Comparison of ENCODE assay signal across 8 cellular contexts in the genomic region with DNA sequence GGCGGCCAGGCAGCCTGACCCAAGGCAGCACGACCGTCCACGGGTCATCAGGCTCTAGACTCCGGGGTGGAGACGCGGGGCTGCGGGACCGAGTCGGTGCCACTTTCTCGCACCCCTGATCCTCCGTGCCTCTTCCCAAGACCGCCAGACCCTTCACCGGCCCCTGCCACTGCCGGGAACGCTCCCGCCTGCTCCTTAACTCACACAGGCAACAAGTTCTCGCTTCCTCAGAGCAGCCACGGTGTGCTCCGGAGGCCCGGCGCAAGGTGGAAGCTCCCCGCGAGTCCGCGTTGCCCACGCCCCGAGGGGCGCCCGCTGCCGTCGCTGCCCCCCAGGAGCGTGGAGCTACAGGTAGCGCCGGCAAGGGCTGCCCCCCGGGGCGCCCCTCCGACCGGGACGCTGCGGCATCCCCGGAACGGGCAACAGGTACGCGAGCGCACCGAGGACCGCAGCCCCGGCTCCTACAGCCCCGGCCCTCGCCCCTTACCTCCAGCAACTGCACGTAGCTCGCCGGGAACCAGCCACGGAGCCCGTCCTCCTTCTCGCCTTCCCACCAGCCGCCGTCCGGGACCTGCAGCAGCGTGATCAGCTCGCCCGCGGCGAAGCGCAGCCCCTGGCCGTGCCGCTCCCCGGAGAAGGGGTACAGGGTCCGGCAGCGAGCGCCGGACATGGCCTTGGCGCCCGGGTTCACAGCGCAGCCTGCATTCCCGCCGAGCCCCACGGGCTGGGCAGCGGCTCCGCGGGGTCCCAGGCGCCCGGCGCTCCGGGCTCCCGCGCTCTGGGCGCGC. TPM values are rescaled to one million over a fixed set of nuclear protein-coding genes. Genes with fewer than 3 reads are reported as not detected.
DNase-seq lines count a peak whose midpoint lies in the region; ATAC-seq and TF ChIP-seq lines count a peak whose summit lies in the region.

No MANE protein-coding gene starts in this region.

- peaks cover 20% of the 10 kb centered on the region; the same call in 1 of the 2 replicates for H4K20me1 ChIP-seq in BLaER1

- H3K4me3 ChIP-seq in BLaER1 (peak overlapping the region; percentile 92), dorsolateral prefrontal cortex (peak overlapping the region; percentile 38 to 85 (median 73))

- no peak for TF ChIP-seq CTCF in dorsolateral prefrontal cortex (IDR thresholded peaks at IDR 0.05 in 54 of 56, conservative IDR thresholded peaks at IDR 0.05 in 2 of 56; ENCODE audit: low read depth in 1 of 56, partially characterized antibody in 56 of 56)

- H3K4me1 Mint-ChIP-seq in naive thymus-derived CD8-positive, alpha-beta T cell: peaks cover 3 to 25% (median 11%) of the 10 kb centered on the region in 4 donors

- intact Hi-C loops in dorsolateral prefrontal cortex (cut with DNase I): loop anchor here (2.0 to 5.0 kb wide), 2 partner anchors 71 to 76 kb away; no protein-coding TSS in a partner anchor

- peaks cover 30% of the 10 kb centered on the region for H3K4me1 ChIP-seq in BLaER1

- peak overlapping the region in 6 of 10 donors; percentile 22 to 72 (median 41) for H3K4me3 Mint-ChIP-seq in naive thymus-derived CD8-positive, alpha-beta T cell

- peaks cover 35% of the 10 kb centered on the region for H3K9me3 ChIP-seq in BLaER1

- DNase-seq in dorsolateral prefrontal cortex (peak in 2 of 10 donors; percentile 44 to 45), mesenteric fat pad (ENCODE audit: low spot score) (no peak), NCI-H226 (no peak)
- peak in 1 of 10 donors; percentile 6 for DNase-seq in naive thymus-derived CD8-positive, alpha-beta T cell
- no peak for DNase-seq in stimulated activated CD4-positive, alpha-beta T cell treated with anti-CD3 and anti-CD28 coated beads, Interleukin-4, amount 100 ng/mL, for 4 hours

- peaks cover 0 to 28% (median 20%) of the 10 kb centered on the region in 9 donors for H3K9me3 Mint-ChIP-seq in naive thymus-derived CD8-positive, alpha-beta T cell

- H3K36me3 Mint-ChIP-seq in naive thymus-derived CD8-positive, alpha-beta T cell: peaks cover 4 to 27% (median 12%) of the 10 kb centered on the region in 3 donors

- H3K27ac ChIP-seq in BLaER1 (peak overlapping the region; percentile 68), dorsolateral prefrontal cortex (peak overlapping the region in 23 of 59 donors; percentile 3 to 75 (median 38))

- no peak overlapping the region for H3K27ac Mint-ChIP-seq in naive thymus-derived CD8-positive, alpha-beta T cell

- H3K27me3 Mint-ChIP-seq in naive thymus-derived CD8-positive, alpha-beta T cell: peaks cover 14 to 47% (median 23%) of the 10 kb centered on the region in 5 donors

- POLR2A ChIA-PET in naive thymus-derived CD8-positive, alpha-beta T cell (lab: Charles Lee): no interaction called here

- H3K4me2 ChIP-seq in BLaER1: peak overlapping the region; percentile 99

- peaks cover 27% of the 10 kb centered on the region for H3K36me3 ChIP-seq in BLaER1

- H3K9ac ChIP-seq in BLaER1: peak overlapping the region; percentile 79

- H3K27me3 ChIP-seq in BLaER1: peaks cover 11% of the 10 kb centered on the region; the same call in 1 of the 2 replicates
- peaks cover 0 to 8% (median 0%) of the 10 kb centered on the region in 45 donors for H3K27me3 ChIP-seq in dorsolateral prefrontal cortex

- ATAC-seq in HG02588 (IDR thresholded peaks at IDR 0.05; ENCODE audit: unreplicated experiment): peak; percentile 30
- ATAC-seq in naive thymus-derived CD8-positive, alpha-beta T cell: peak; percentile 7 to 29
- ATAC-seq in HG02981 (IDR thresholded peaks at IDR 0.05; ENCODE audit: unreplicated experiment): no peak

RNA-seq across cellular contexts. Expression of a gene that starts 0.5 kb away (rescaled TPM):
- total RNA-seq in dorsolateral prefrontal cortex (100 to 1,000 TPM; 226 to 644 (median 478) TPM), mesenteric fat pad (81.5 TPM)
- 1 to 10 TPM; 1.6 to 2.1 TPM for total RNA-seq in naive thymus-derived CD8-positive, alpha-beta T cell
- 1 to 10 TPM in 1 of 3 donors, under 1 TPM in 1, not detected in 1; 0.05 to 1.1 TPM for polyA plus RNA-seq in naive thymus-derived CD8-positive, alpha-beta T cell

Comparison
In these comparisons a context has a peak if more than half of its experiments do, and no peak if none do; other contexts are left out.
1. RNA of a gene that starts 0.5 kb away (total RNA-seq): 226 to 644 TPM in dorsolateral prefrontal cortex and 81.5 TPM in mesenteric fat pad (single experiment); 1.6 to 2.1 TPM in naive thymus-derived CD8-positive, alpha-beta T cell; every median in the first group is over 10 times any median in the second.